Comparison of ENCODE assay signal across 8 cellular contexts in the genomic region with DNA sequence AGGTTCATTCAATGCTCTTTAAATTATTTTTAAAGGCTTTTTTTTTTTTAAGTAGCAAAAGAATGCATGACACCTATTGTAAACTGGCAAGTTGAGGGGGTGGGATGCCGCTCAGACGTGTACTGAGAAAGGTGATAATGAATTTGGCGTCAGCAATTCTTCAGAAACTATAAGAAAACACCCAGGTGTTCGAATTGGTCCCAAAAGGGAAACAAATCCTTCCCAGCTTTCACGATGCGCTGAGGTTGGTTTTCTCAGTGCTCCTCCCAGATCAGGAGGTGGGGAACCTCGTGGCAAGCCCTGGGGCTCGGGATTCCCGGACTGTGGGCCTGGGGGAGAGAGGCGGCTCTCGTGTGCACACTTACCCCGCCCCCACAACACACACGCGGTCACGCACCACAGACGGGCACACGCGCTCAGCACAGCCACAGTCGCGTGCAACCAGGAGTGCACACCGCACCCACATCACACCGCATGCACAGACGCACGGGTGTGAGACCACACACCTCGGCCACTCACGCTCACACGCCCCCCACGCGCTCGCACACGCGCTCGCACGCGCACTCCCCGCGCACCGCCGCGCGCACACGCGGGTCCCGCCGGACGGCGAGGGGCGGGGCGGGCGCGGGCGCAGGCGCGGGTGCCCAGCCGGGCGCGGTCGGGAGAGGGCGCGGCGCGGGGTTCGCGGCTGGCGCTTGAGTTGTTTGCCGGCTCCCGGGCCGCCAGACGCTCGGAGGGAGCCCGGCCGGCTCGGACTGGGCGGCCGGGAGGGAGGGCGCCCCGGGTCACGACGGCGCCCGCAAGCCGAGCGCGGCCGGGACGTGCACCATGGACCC. TPM values are rescaled to one million over a fixed set of nuclear protein-coding genes. Genes with fewer than 3 reads are reported as not detected.
A peak's percentile ranks its signal among the peaks of the same experiment; 100 is the strongest.
DNase-seq lines count a peak whose midpoint lies in the region; ATAC-seq and TF ChIP-seq lines count a peak whose summit lies in the region.

A gene with protein sequence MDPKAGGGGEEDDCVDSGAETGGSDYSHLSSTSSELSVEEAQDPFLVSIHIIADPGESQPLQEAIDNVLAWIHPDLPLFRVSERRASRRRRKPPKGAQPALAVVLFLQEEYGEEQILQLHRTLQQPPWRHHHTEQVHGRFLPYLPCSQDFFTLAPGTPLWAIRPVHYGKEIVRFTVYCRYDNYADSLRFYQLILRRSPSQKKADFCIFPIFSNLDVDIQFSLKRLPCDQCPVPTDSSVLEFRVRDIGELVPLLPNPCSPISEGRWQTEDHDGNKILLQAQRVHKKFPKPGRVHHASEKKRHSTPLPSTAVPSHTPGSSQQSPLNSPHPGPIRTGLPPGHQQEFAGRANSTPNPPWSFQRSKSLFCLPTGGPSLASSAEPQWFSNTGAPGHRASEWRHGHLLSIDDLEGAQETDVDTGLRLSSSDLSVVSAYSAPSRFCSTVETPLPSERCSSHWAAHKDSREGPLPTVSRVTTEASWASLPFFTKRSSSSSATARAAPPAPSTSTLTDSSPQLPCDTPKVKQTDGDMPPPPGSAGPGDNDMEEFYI (plus strand): TSS at position 725 of the 836 bp plus-strand sequence. CDS start 104 bp downstream, at position 829.

- H3K36me3 ChIP-seq in NT2/D1 (ENCODE audit: insufficient read depth, insufficient read length, low read length) = no peaks in the 10 kb centered on the region
- H3K36me3 ChIP-seq in aorta (ENCODE audit: control insufficient read depth in 1 of 2, insufficient read depth in 2 of 2, low read length in 1 of 2) = no peaks in the 10 kb centered on the region

- 1% methylated on average over 34 to 86 of the region's 86 CpGs for WGBS in aorta, 2 donors

- H3K9me3 Mint-ChIP-seq in glutamatergic neuron (ENCODE audit: unreplicated experiment) = peaks cover 4% of the 10 kb centered on the region

- H3K27me3 ChIP-seq in NT2/D1 (ENCODE audit: insufficient read depth, insufficient read length) (peaks cover 11% of the 10 kb centered on the region), aorta (ENCODE audit: control insufficient read depth in 1 of 2, insufficient read depth in 2 of 2, low read length in 1 of 2) (no peaks in the 10 kb centered on the region)

- intact Hi-C loops in aorta (cut with DNase I) = loop anchor here (5.0 kb wide), 1 partner anchor 65 kb away; no protein-coding TSS in a partner anchor

- peaks cover 5% of the 10 kb centered on the region for H3K36me3 Mint-ChIP-seq in glutamatergic neuron (ENCODE audit: unreplicated experiment)

- H3K4me3 Mint-ChIP-seq in glutamatergic neuron (ENCODE audit: unreplicated experiment) = peak within 1 kb of the TSS; percentile 87

- DNase-seq in SIG-M5 treated with dmso at 0.1 percent for 504 hours (lab: John Stamatoyannopoulos, UW; ENCODE audit: unreplicated experiment) (peak; percentile 36), SIG-M5 (lab: John Stamatoyannopoulos, UW) (no peak), NT2/D1 (ENCODE audit: low read depth, low spot score) (no peak), glutamatergic neuron (peak; percentile 81), omental fat pad (ENCODE audit: low spot score) (no peak), aorta (peak; percentile 51 to 87)
- peak; percentile 60 for DNase-seq in activated naive CD4-positive, alpha-beta T cell treated with anti-CD3 and anti-CD28 coated beads, Interleukin-2, amount 50 U/mL, for 16 hours

- H3K27ac Mint-ChIP-seq in glutamatergic neuron (ENCODE audit: unreplicated experiment) = no peak within 1 kb of the TSS

- H3K9me3 ChIP-seq in NT2/D1 (ENCODE audit: insufficient read depth, low read length) (no peaks in the 10 kb centered on the region), aorta (ENCODE audit: control insufficient read depth, low read length) (no peaks in the 10 kb centered on the region)

- H3K27me3 Mint-ChIP-seq in glutamatergic neuron (ENCODE audit: unreplicated experiment) = peaks cover 5% of the 10 kb centered on the region

- peaks cover 8% of the 10 kb centered on the region for H3K4me1 Mint-ChIP-seq in glutamatergic neuron (ENCODE audit: low read depth, unreplicated experiment)

- H3K4me1 ChIP-seq in NT2/D1 (ENCODE audit: insufficient read depth, insufficient read length) (no peaks in the 10 kb centered on the region), aorta (ENCODE audit: control insufficient read depth in 1 of 2, insufficient read depth in 2 of 2, low read length in 2 of 2) (no peaks in the 10 kb centered on the region)

- TF ChIP-seq CTCF in glutamatergic neuron (IDR thresholded peaks at IDR 0.05; ENCODE audit: partially characterized antibody, unreplicated experiment) (peak; percentile 55), omental fat pad (IDR thresholded peaks at IDR 0.05) (no peak)

- H3K9ac ChIP-seq in NT2/D1 (ENCODE audit: insufficient read length, low read depth) = peak within 1 kb of the TSS; percentile 77

- H3K4me3 ChIP-seq in NT2/D1 (ENCODE audit: insufficient read length, low read depth) (peak within 1 kb of the TSS; percentile 60), aorta (ENCODE audit: low read length in 2 of 2) (peak within 1 kb of the TSS; percentile 12 to 80)

- no peak within 1 kb of the TSS for H3K27ac ChIP-seq in aorta (ENCODE audit: low read depth in 1 of 2, low read length in 2 of 2)

- peak; percentile 69 for ATAC-seq in HG03025 (IDR thresholded peaks at IDR 0.05; ENCODE audit: low FRiP score, unreplicated experiment)
- peak; percentile 89 for ATAC-seq in omental fat pad (ENCODE audit: low FRiP score)
- ATAC-seq in aorta (ENCODE audit: low FRiP score) = peak; percentile 85

RNA-seq across cellular contexts. Expression of the gene that starts here (rescaled TPM):
- 3.7 TPM for total RNA-seq in glutamatergic neuron (ENCODE audit: unreplicated experiment)
- 10 to 100 TPM in 3 of 4 donors, 1 to 10 TPM in 1; 8.2 to 19.2 (median 13.2) TPM for total RNA-seq in omental fat pad
- 1 to 10 TPM; 7.2 to 9.2 TPM for total RNA-seq in aorta
- polyA plus RNA-seq in aorta = 1 to 10 TPM; 1.6 to 1.7 TPM

Comparison
In these comparisons a context has a peak if more than half of its experiments do, and no peak if none do; other contexts are left out.
1. DNase-seq: peak in SIG-M5 treated with dmso at 0.1 percent for 504 hours (single experiment), activated naive CD4-positive, alpha-beta T cell treated with anti-CD3 and anti-CD28 coated beads, Interleukin-2, amount 50 U/mL, for 16 hours (single experiment), glutamatergic neuron (single experiment) and aorta (2 of 2); none in SIG-M5 (single experiment), NT2/D1 (single experiment) and omental fat pad (single experiment).
2. Peak in every context shown above with its lines, with median percentiles within 50 percentile points of each other: ATAC-seq.